In genomic region chr10:117677239-117677638, GRCh38 we compare ENCODE assay signal across 16 cellular contexts.
"Had no signal": no experiment of that assay in that cellular context is flagged by ENCODE, and none has a peak within 500 bp of the region (broad histone marks: within the 10 kb centered on the region; RNA-seq: fewer than 3 reads in every experiment).

No MANE protein-coding gene starts in this region.

- H3K4me1 Mint-ChIP-seq: activated naive CD8-positive, alpha-beta T cell treated with anti-CD3 and anti-CD28 coated beads, Interleukin-2, amount 10 ng/mL, durations not matched to agents 7 days and 5 days; naive B cell had no signal

- DNase-seq: activated CD4-positive, alpha-beta memory T cell treated with anti-CD3 and anti-CD28 coated beads for 36 hours; activated CD4-positive, CD25-positive, alpha-beta regulatory T cell treated with anti-CD3 and anti-CD28 coated beads, Interleukin-2, amount 50 U/mL, for 72 hours; activated gamma-delta T cell; activated naive CD8-positive, alpha-beta T cell treated with anti-CD3 and anti-CD28 coated beads, Interleukin-2, amount 10 ng/mL, durations not matched to agents 7 days and 5 days; activated T-cell treated with anti-CD3 and anti-CD28 coated beads, Interleukin-2, amount 50 U/mL, for 4 hours; anterior cingulate cortex; lower lobe of right lung; naive B cell; small intestine; stomach had no signal

- H3K4me3 Mint-ChIP-seq: activated CD4-positive, alpha-beta memory T cell treated with anti-CD3 and anti-CD28 coated beads for 36 hours; activated naive CD8-positive, alpha-beta T cell treated with anti-CD3 and anti-CD28 coated beads, Interleukin-2, amount 10 ng/mL, durations not matched to agents 7 days and 5 days; activated T-cell treated with anti-CD3 and anti-CD28 coated beads, Interleukin-2, amount 50 U/mL, for 4 hours; naive B cell; T-helper 2 cell treated with Interferon-gamma antibody and Interleukin-4, amounts not matched to agents 5 μg/mL and 100 μg/mL, for 36 hours had no signal

- H3K27ac Mint-ChIP-seq: activated CD4-positive, alpha-beta memory T cell treated with anti-CD3 and anti-CD28 coated beads for 36 hours; activated naive CD8-positive, alpha-beta T cell treated with anti-CD3 and anti-CD28 coated beads, Interleukin-2, amount 10 ng/mL, durations not matched to agents 7 days and 5 days; naive B cell; T-helper 2 cell treated with Interferon-gamma antibody and Interleukin-4, amounts not matched to agents 5 μg/mL and 100 μg/mL, for 36 hours had no signal

- H3K9me3 Mint-ChIP-seq: activated CD4-positive, alpha-beta memory T cell treated with anti-CD3 and anti-CD28 coated beads for 36 hours; activated naive CD8-positive, alpha-beta T cell treated with anti-CD3 and anti-CD28 coated beads, Interleukin-2, amount 10 ng/mL, durations not matched to agents 7 days and 5 days; activated T-cell treated with anti-CD3 and anti-CD28 coated beads, Interleukin-2, amount 50 U/mL, for 4 hours; T-helper 2 cell treated with Interferon-gamma antibody and Interleukin-4, amounts not matched to agents 5 μg/mL and 100 μg/mL, for 36 hours had no signal

- ATAC-seq: activated T-cell treated with anti-CD3 and anti-CD28 coated beads, Interleukin-2, amount 50 U/mL, for 4 hours; gastroesophageal sphincter; lower lobe of right lung had no signal

- H3K36me3 Mint-ChIP-seq: activated CD4-positive, alpha-beta memory T cell treated with anti-CD3 and anti-CD28 coated beads for 36 hours; activated naive CD8-positive, alpha-beta T cell treated with anti-CD3 and anti-CD28 coated beads, Interleukin-2, amount 10 ng/mL, durations not matched to agents 7 days and 5 days had no signal

- FAIRE-seq: endothelial cell of umbilical vein, small intestine, urothelium cell line had no signal

- H3K27me3 Mint-ChIP-seq: activated CD4-positive, alpha-beta memory T cell treated with anti-CD3 and anti-CD28 coated beads for 36 hours had no signal

- H3K27ac ChIP-seq: gastroesophageal sphincter, lower lobe of right lung, right atrium auricular region, stomach, thoracic aorta had no signal

- H3K9me3 ChIP-seq: gastroesophageal sphincter, lower lobe of right lung, stomach, thoracic aorta had no signal

- H3K36me3 ChIP-seq: gastroesophageal sphincter, lower lobe of right lung, right atrium auricular region, stomach, thoracic aorta had no signal

- H3K4me1 ChIP-seq: gastroesophageal sphincter, lower lobe of right lung, right atrium auricular region, stomach had no signal

- H3K4me3 ChIP-seq: gastroesophageal sphincter, lower lobe of right lung, right atrium auricular region, stomach, thoracic aorta had no signal

- H3K27me3 ChIP-seq: right atrium auricular region had no signal
